8 cellular contexts compared by ENCODE assay signal in genomic region chr4:152640058-152640921, GRCh38. TPM values are rescaled to one million over a fixed set of nuclear protein-coding genes. Genes with fewer than 3 reads are reported as not detected.
DNase-seq lines count a peak whose midpoint lies in the region; ATAC-seq, FAIRE-seq and TF ChIP-seq lines count a peak whose summit lies in the region.

No MANE protein-coding gene starts in this region.

- no peak overlapping the region for H3K4me3 ChIP-seq in pancreas

- H3K4me1 ChIP-seq in pancreas = peaks cover 0 to 7% (median 0%) of the 10 kb centered on the region in 3 donors

- no peaks in the 10 kb centered on the region for H3K36me3 ChIP-seq in pancreas

- intact Hi-C loops in pancreas (cut with DNase I) = loop anchor here in 1 of 3 donors (10.0 kb wide), 1 partner anchor 185 kb away; no protein-coding TSS in a partner anchor

- H3K27ac ChIP-seq in pancreas = no peak overlapping the region

- no peaks in the 10 kb centered on the region for H3K27me3 ChIP-seq in pancreas

- TF ChIP-seq CTCF in GM12874 (IDR thresholded peaks at IDR 0.05; ENCODE audit: insufficient read depth, low read depth, low read length) = peak; percentile 25; the same call in 1 of the 2 replicates
- peak; percentile 24 to 51 (median 33) for TF ChIP-seq CTCF in pancreas (IDR thresholded peaks at IDR 0.05)
- no peak for TF ChIP-seq CTCF in GM20000 (IDR thresholded peaks at IDR 0.05; ENCODE audit: extremely low read depth, missing control alignments)

- no peaks in the 10 kb centered on the region for H3K9me3 ChIP-seq in pancreas

- FAIRE-seq in pancreas (lab: Jason Lieb, UNC) = peak; percentile 73

- DNase-seq in AG08396 (ENCODE audit: low spot score) (peak; percentile 47), OCI-M2 (lab: John Stamatoyannopoulos, UW; ENCODE audit: unreplicated experiment) (peak; percentile 1), erythroblast (lab: John Stamatoyannopoulos, UW) (peak; percentile 31 to 60), pancreas (peak in 2 of 6 donors; percentile 9 to 19), 8988T (no peak), GM20000 (ENCODE audit: low spot score) (no peak)
- DNase-seq in stimulated activated CD4-positive, alpha-beta T cell treated with anti-CD3 and anti-CD28 coated beads, Interleukin-15, amount 100 ng/mL, for 24 hours = no peak

- WGBS in pancreas, 2 donors = 25 to 26% methylated on average over 8 of the region's 8 CpGs

- no peak for TF ChIP-seq POLR2A in erythroblast (IDR thresholded peaks at IDR 0.05; ENCODE audit: low read length)

- ATAC-seq in pancreas = peak; percentile 55 to 90 (median 85)

RNA-seq across cellular contexts. Expression of gene TMEM154, which starts 39.5 kb away (rescaled TPM):
- 1 to 10 TPM in 2 of 6 donors, under 1 TPM in 4; 0.05 to 3.3 (median 0.72) TPM for total RNA-seq in pancreas
- under 1 TPM; 0.12 to 0.15 TPM for polyA plus RNA-seq in pancreas

Comparison
In these comparisons a context has a peak if more than half of its experiments do, and no peak if none do; other contexts are left out.
1. DNase-seq: peak in AG08396 (single experiment), OCI-M2 (single experiment) and erythroblast (2 of 2); none in stimulated activated CD4-positive, alpha-beta T cell treated with anti-CD3 and anti-CD28 coated beads, Interleukin-15, amount 100 ng/mL, for 24 hours (single experiment), 8988T (single experiment) and GM20000 (single experiment).